22 cellular contexts compared by ENCODE assay signal in genomic region chrX:109672239-109672638, GRCh38. TPM values are rescaled to one million over a fixed set of nuclear protein-coding genes. Genes with fewer than 3 reads are reported as not detected.
A peak's percentile ranks its signal among the peaks of the same experiment; 100 is the strongest.
DNase-seq lines count a peak whose midpoint lies in the region; ATAC-seq, FAIRE-seq and TF ChIP-seq lines count a peak whose summit lies in the region.
"Had no signal": no experiment of that assay in that cellular context is flagged by ENCODE, and none has a peak within 500 bp of the region (broad histone marks: within the 10 kb centered on the region; RNA-seq: fewer than 3 reads in every experiment).

No MANE protein-coding gene starts in this region.

- TF ChIP-seq POLR2A in GM12891 (IDR thresholded peaks at IDR 0.05; ENCODE audit: low read depth, low read length) (no peak), heart left ventricle (IDR thresholded peaks at IDR 0.05) (no peak), gastrocnemius medialis (IDR thresholded peaks at IDR 0.05) (no peak)

- peaks cover 0 to 4% (median 0%) of the 10 kb centered on the region in 12 donors for H3K4me1 ChIP-seq in heart left ventricle
- no peaks in the 10 kb centered on the region for H3K4me1 ChIP-seq in gastrocnemius medialis
- H3K4me1 ChIP-seq: BE2C, SJSA1 had no signal

- in situ Hi-C loops in gastrocnemius medialis (cut with MboI; ENCODE audit: low sequenced_read_pairs in 4 of 4) = no loop called here

- H3K27me3 ChIP-seq in heart left ventricle (peaks cover 0 to 17% (median 0%) of the 10 kb centered on the region in 9 donors), gastrocnemius medialis (no peaks in the 10 kb centered on the region)
- H3K27me3 ChIP-seq: BE2C, MG63, SJSA1 had no signal

- H3K27ac ChIP-seq in heart left ventricle (no peak overlapping the region), gastrocnemius medialis (no peak overlapping the region)
- H3K27ac ChIP-seq: SJSA1 had no signal

- ATAC-seq in heart left ventricle (peak; percentile 73 to 92 (median 87)), gastrocnemius medialis (no peak)
- ATAC-seq: Panc1 had no signal

- H3K9me3 ChIP-seq in heart left ventricle (no peaks in the 10 kb centered on the region), gastrocnemius medialis (no peaks in the 10 kb centered on the region)
- H3K9me3 ChIP-seq: BE2C, MG63, SJSA1 had no signal

- peak; percentile 65 for FAIRE-seq in GM12891 (lab: Jason Lieb, UNC)
- FAIRE-seq: D721Med had no signal

- TF ChIP-seq CTCF in heart left ventricle (IDR thresholded peaks at IDR 0.05) (no peak), gastrocnemius medialis (IDR thresholded peaks at IDR 0.05 in 4 of 5, conservative IDR thresholded peaks at IDR 0.05 in 1 of 5) (no peak)

- intact Hi-C loops in heart left ventricle (cut with DNase I) = no loop called here
- intact Hi-C loops in gastrocnemius medialis (cut with DNase I; ENCODE audit: low total_unique reads) = no loop called here

- H3K36me3 ChIP-seq in heart left ventricle = peaks cover 0 to 65% (median 47%) of the 10 kb centered on the region in 9 donors
- peaks cover 0 to 22% of the 10 kb centered on the region in 2 donors for H3K36me3 ChIP-seq in gastrocnemius medialis
- H3K36me3 ChIP-seq: BE2C had no signal

- H3K4me3 ChIP-seq in heart left ventricle = no peak overlapping the region
- no peak overlapping the region for H3K4me3 ChIP-seq in gastrocnemius medialis
- H3K4me3 ChIP-seq: MG63, SJSA1 had no signal

- DNase-seq in GM12891 (ENCODE audit: insufficient read length, low spot score) = no peak
- DNase-seq in amniotic epithelial cell (ENCODE audit: low read depth) = peak; percentile 40
- no peak for DNase-seq in heart left ventricle
- DNase-seq in myocyte (ENCODE audit: low read depth) = peak; percentile 23
- DNase-seq in NCI-H2227 treated with DMSO at 0.1 percent for 48 hours (lab: John Stamatoyannopoulos, UW) = no peak
- no peak for DNase-seq in gastrocnemius medialis
- no peak for DNase-seq in islet precursor cell
- DNase-seq: BE2C, DMS53, EL, GF-D8, H9, HFFc6, MG63, NCI-H1417 treated with DMSO at 0.1 percent for 48 hours, NCI-H187 treated with DMSO at 0.1 percent for 48 hours, NCI-H2107, NCI-H510A, NCI-H748 treated with DMSO at 0.1 percent for 48 hours had no signal

TF ChIP-seq in GM12891, 5 proteins besides CTCF, POLR2A, EP300 and RAD21:
- TF ChIP-seq PAX5 (IDR thresholded peaks at IDR 0.05; ENCODE audit: insufficient read depth, low read length, severe bottlenecking) (no peak), TAF1 (IDR thresholded peaks at IDR 0.05; ENCODE audit: low read depth, low read length) (no peak), SPI1 (IDR thresholded peaks at IDR 0.05; ENCODE audit: low read depth, low read length) (no peak), POU2F2 (IDR thresholded peaks at IDR 0.05; ENCODE audit: low read depth, low read length) (no peak), POLR2AphosphoS5 (IDR thresholded peaks at IDR 0.05; ENCODE audit: low read depth, low read length) (no peak)

RNA-seq across cellular contexts. Expression of gene KCNE5, which starts 47.3 kb away (rescaled TPM):
- 0.23 TPM for polyA plus RNA-seq in GM12891 (2012; ENCODE audit: low read depth, missing spikeins)
- total RNA-seq in heart left ventricle (under 1 TPM in 8 of 9 donors, not detected in 1; 0.18 to 0.61 (median 0.27) TPM), myocyte (4.6 and 9.5 TPM in 2 replicates), gastrocnemius medialis (1 to 10 TPM in 2 of 4 donors, under 1 TPM in 2; 0.27 to 2.3 (median 1.2) TPM)
- under 1 TPM; 0.11 to 0.39 TPM for polyA plus RNA-seq in heart left ventricle
- 3.3 TPM for polyA plus RNA-seq in myocyte (2012)
- total RNA-seq: SJSA1 had no signal

Comparison
In these comparisons a context has a peak if more than half of its experiments do, and no peak if none do; other contexts are left out.
1. DNase-seq: peak in amniotic epithelial cell (single experiment) and myocyte (single experiment); none in GM12891 (single experiment), heart left ventricle (0 of 5), NCI-H2227 treated with DMSO at 0.1 percent for 48 hours (single experiment), gastrocnemius medialis (0 of 2) and islet precursor cell (single experiment).
2. ATAC-seq: peak in heart left ventricle (4 of 4); none in gastrocnemius medialis (0 of 2).